ENCODE assay signal across 16 cellular contexts in genomic region chr2:204454672-204455380, GRCh38.
"Had no signal": no experiment of that assay in that cellular context is flagged by ENCODE, and none has a peak within 500 bp of the region (broad histone marks: within the 10 kb centered on the region; RNA-seq: fewer than 3 reads in every experiment).

No MANE protein-coding gene starts in this region.

- H3K27me3 ChIP-seq: colonic mucosa, esophagus muscularis mucosa, testis had no signal

- H3K4me3 ChIP-seq: colonic mucosa, prostate gland, testis had no signal

- H3K4me3 Mint-ChIP-seq: activated naive CD4-positive, alpha-beta T cell treated with anti-CD3 and anti-CD28 coated beads, Interleukin-2, amount 10 ng/mL, durations not matched to agents 7 days and 5 days; activated T-cell treated with anti-CD3 and anti-CD28 coated beads, Interleukin-2, amount 50 U/mL, for 24 hours; mesothelial cell of epicardium; naive B cell; stimulated activated naive CD8-positive, alpha-beta T cell treated with anti-CD3 and anti-CD28 coated beads, Interleukin-15, amount 100 ng/mL, for 72 hours; T-cell had no signal

- H3K27me3 Mint-ChIP-seq: activated T-cell treated with anti-CD3 and anti-CD28 coated beads, Interleukin-2, amount 50 U/mL, for 24 hours; stimulated activated naive CD8-positive, alpha-beta T cell treated with anti-CD3 and anti-CD28 coated beads, Interleukin-15, amount 100 ng/mL, for 72 hours had no signal

- H3K36me3 ChIP-seq: colonic mucosa, esophagus muscularis mucosa, prostate gland had no signal

- H3K27ac Mint-ChIP-seq: activated naive CD4-positive, alpha-beta T cell treated with anti-CD3 and anti-CD28 coated beads, Interleukin-2, amount 10 ng/mL, durations not matched to agents 7 days and 5 days; activated T-cell treated with anti-CD3 and anti-CD28 coated beads, Interleukin-2, amount 50 U/mL, for 24 hours; stimulated activated naive CD8-positive, alpha-beta T cell treated with anti-CD3 and anti-CD28 coated beads, Interleukin-15, amount 100 ng/mL, for 72 hours; T-cell had no signal

- H3K9me3 Mint-ChIP-seq: activated naive CD4-positive, alpha-beta T cell treated with anti-CD3 and anti-CD28 coated beads, Interleukin-2, amount 10 ng/mL, durations not matched to agents 7 days and 5 days; activated T-cell treated with anti-CD3 and anti-CD28 coated beads, Interleukin-2, amount 50 U/mL, for 24 hours; mesothelial cell of epicardium; stimulated activated naive CD8-positive, alpha-beta T cell treated with anti-CD3 and anti-CD28 coated beads, Interleukin-15, amount 100 ng/mL, for 72 hours; T-cell had no signal

- ATAC-seq: stimulated activated naive CD8-positive, alpha-beta T cell treated with anti-CD3 and anti-CD28 coated beads, Interleukin-15, amount 100 ng/mL, for 72 hours; T-cell had no signal

- H3K9me3 ChIP-seq: colonic mucosa, esophagus muscularis mucosa, prostate gland, testis had no signal

- H3K36me3 Mint-ChIP-seq: activated naive CD4-positive, alpha-beta T cell treated with anti-CD3 and anti-CD28 coated beads, Interleukin-2, amount 10 ng/mL, durations not matched to agents 7 days and 5 days; mesothelial cell of epicardium; naive B cell; T-cell had no signal

- H3K4me1 ChIP-seq: colonic mucosa, prostate gland had no signal

- H3K27ac ChIP-seq: colonic mucosa, prostate gland, testis had no signal

- DNase-seq: activated CD4-positive, alpha-beta T cell treated with anti-CD3 and anti-CD28 coated beads for 1 hour; activated CD4-positive, alpha-beta T cell treated with anti-CD3 and anti-CD28 coated beads, Interleukin-2, amount 50 U/mL, for 48 hours; activated naive CD4-positive, alpha-beta T cell treated with anti-CD3 and anti-CD28 coated beads, Interleukin-2, amount 10 ng/mL, durations not matched to agents 7 days and 5 days; activated T-cell treated with anti-CD3 and anti-CD28 coated beads, Interleukin-2, amount 50 U/mL, for 24 hours; caudate nucleus; colonic mucosa; kidney; left ventricle myocardium superior; naive B cell; stimulated activated naive CD8-positive, alpha-beta T cell treated with anti-CD3 and anti-CD28 coated beads, Interleukin-15, amount 100 ng/mL, for 72 hours; T-cell; T-helper 9 cell; testis had no signal

- H3K4me1 Mint-ChIP-seq: activated naive CD4-positive, alpha-beta T cell treated with anti-CD3 and anti-CD28 coated beads, Interleukin-2, amount 10 ng/mL, durations not matched to agents 7 days and 5 days; naive B cell; stimulated activated naive CD8-positive, alpha-beta T cell treated with anti-CD3 and anti-CD28 coated beads, Interleukin-15, amount 100 ng/mL, for 72 hours; T-cell had no signal
